8 cellular contexts compared by ENCODE assay signal in the genomic region with DNA sequence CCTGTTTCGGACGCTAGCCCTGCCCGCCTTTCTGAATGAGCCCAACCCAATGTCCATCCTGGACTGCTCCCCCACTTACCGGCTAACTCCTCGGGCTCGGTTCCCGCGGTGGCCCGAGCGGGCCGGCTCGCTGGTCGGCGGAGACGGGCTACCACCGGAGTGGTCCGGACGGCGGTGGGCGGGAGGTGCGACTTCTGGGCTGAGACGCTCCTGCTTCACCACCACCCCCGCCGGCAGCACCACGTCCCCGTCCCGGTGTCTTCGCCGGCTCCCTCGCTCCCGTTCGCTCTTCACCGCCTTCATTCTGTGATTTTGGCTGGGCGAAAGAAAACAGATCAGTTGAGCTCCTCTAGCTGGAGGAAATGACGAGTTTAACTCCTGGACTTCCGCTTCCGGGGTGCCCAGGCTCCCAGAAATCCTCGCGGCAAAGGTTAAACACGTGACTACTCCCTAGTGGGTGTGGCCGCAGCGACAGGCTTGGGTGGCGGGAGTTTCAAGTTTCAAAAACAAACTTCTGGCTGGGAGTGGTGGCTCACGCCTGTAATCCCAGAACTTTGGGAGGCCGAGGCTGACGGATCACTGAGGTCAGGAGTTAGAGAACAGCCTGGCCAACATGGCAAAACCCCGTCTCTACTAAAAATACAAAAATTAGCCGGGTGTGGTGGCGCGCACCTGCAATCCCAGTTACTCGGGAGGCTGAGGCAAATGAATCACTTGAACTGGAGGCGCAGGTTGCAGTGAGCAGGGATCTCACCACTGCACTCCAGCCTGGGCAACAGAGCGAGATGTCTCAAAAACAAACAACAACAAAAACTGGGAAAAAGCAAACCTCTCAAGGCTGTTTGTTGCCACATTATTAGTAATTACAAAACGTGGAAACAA. TPM values are rescaled to one million over a fixed set of nuclear protein-coding genes. Genes with fewer than 3 reads are reported as not detected.
DNase-seq lines count a peak whose midpoint lies in the region; ATAC-seq, FAIRE-seq and TF ChIP-seq lines count a peak whose summit lies in the region.

A gene with protein sequence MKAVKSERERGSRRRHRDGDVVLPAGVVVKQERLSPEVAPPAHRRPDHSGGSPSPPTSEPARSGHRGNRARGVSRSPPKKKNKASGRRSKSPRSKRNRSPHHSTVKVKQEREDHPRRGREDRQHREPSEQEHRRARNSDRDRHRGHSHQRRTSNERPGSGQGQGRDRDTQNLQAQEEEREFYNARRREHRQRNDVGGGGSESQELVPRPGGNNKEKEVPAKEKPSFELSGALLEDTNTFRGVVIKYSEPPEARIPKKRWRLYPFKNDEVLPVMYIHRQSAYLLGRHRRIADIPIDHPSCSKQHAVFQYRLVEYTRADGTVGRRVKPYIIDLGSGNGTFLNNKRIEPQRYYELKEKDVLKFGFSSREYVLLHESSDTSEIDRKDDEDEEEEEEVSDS (minus strand): TSS at position 367 of the 882 bp plus-strand sequence. CDS start 64 bp downstream, at position 303.

- peaks cover 27% of the 10 kb centered on the region for H4K20me1 ChIP-seq in smooth muscle cell (ENCODE audit: low read depth)

- FAIRE-seq in bronchial epithelial cell (lab: Jason Lieb, UNC) = no peak

- peak within 1 kb of the TSS; percentile 98 for H3K4me2 ChIP-seq in smooth muscle cell

- H3K27ac ChIP-seq in smooth muscle cell (ENCODE audit: low read depth) = peak within 1 kb of the TSS; percentile 88

- H3K36me3 Mint-ChIP-seq in WTC11 = peaks cover 23% of the 10 kb centered on the region
- peaks cover under 1 to 6% (median 3%) of the 10 kb centered on the region in 3 donors for H3K36me3 Mint-ChIP-seq in immature natural killer cell

- WGBS in smooth muscle cell (ENCODE audit: low lambda C conversion rate) = 15% methylated on average over 54 of the region's 54 CpGs

- peaks cover 3% of the 10 kb centered on the region for H3K36me3 ChIP-seq in bronchial epithelial cell (ENCODE audit: control insufficient read depth, insufficient read depth, low read length)
- H3K36me3 ChIP-seq in smooth muscle cell (ENCODE audit: low read depth) = no peaks in the 10 kb centered on the region

- DNase-seq in 8988T = peak; percentile 77
- DNase-seq in NCI-H345 (lab: John Stamatoyannopoulos, UW) = peak; percentile 93
- DNase-seq in WTC11 (ENCODE audit: low spot score) = peak; percentile 86
- DNase-seq in bronchial epithelial cell (ENCODE audit: low read depth) = peak; percentile 86
- peak; percentile 87 to 91 (median 89) for DNase-seq in immature natural killer cell
- peak; percentile 45 for DNase-seq in smooth muscle cell (lab: John Stamatoyannopoulos, UW; ENCODE audit: unreplicated experiment)

- H3K79me2 ChIP-seq in smooth muscle cell (ENCODE audit: low read depth) = peaks cover 40% of the 10 kb centered on the region

- H3K4me3 ChIP-seq in bronchial epithelial cell (ENCODE audit: low read depth, low read length) (peak within 1 kb of the TSS; percentile 100), smooth muscle cell (peak within 1 kb of the TSS; percentile 93)

- peak within 1 kb of the TSS; percentile 98 for H3K27ac Mint-ChIP-seq in WTC11
- peak within 1 kb of the TSS; percentile 94 to 100 (median 98) for H3K27ac Mint-ChIP-seq in immature natural killer cell

- no peaks in the 10 kb centered on the region; the same call in 1 of the 2 replicates for H3K27me3 Mint-ChIP-seq in WTC11 (ENCODE audit: low read depth)
- H3K27me3 Mint-ChIP-seq in immature natural killer cell (ENCODE audit: low read depth in 3 of 3) = peaks cover 5 to 9% (median 8%) of the 10 kb centered on the region in 3 donors

- H3F3A ChIP-seq in smooth muscle cell (ENCODE audit: low read depth) = no peaks in the 10 kb centered on the region

- peaks cover 14% of the 10 kb centered on the region for H3K4me1 ChIP-seq in smooth muscle cell (ENCODE audit: low read depth)

- peak within 1 kb of the TSS; percentile 97 for H3K9ac ChIP-seq in smooth muscle cell (ENCODE audit: low read depth)

- TF ChIP-seq CTCF in WTC11 (IDR thresholded peaks at IDR 0.05) = no peak
- no peak for TF ChIP-seq CTCF in bronchial epithelial cell (IDR thresholded peaks at IDR 0.05; ENCODE audit: insufficient read depth, low read length, severe bottlenecking)
- TF ChIP-seq CTCF in smooth muscle cell (IDR thresholded peaks at IDR 0.05; ENCODE audit: borderline replicate concordance, insufficient read depth, poor library complexity, severe bottlenecking) = no peak

- POLR2A ChIA-PET in WTC11 (lab: Charles Lee) = interaction anchor here (0.7 to 1.1 kb wide), 2 partner anchors 40 kb away, joined by 3 to 5 read pairs; a partner anchor contains a TSS

- CTCF ChIA-PET in WTC11 (lab: Charles Lee) = interaction anchor here (1.0 to 1.4 kb wide), 3 partner anchors 39 to 67 kb away, joined by 4 to 10 read pairs (median 5); a partner anchor contains a TSS

- peak within 1 kb of the TSS; percentile 47 for H2AFZ ChIP-seq in smooth muscle cell (ENCODE audit: low read depth)

- peaks cover 27% of the 10 kb centered on the region for H3K4me1 Mint-ChIP-seq in WTC11
- H3K4me1 Mint-ChIP-seq in immature natural killer cell = peaks cover 34 to 45% of the 10 kb centered on the region in 2 donors

- ATAC-seq in GM18867 (IDR thresholded peaks at IDR 0.05; ENCODE audit: unreplicated experiment) (peak; percentile 77), HG03175 (IDR thresholded peaks at IDR 0.05; ENCODE audit: unreplicated experiment) (peak; percentile 83), WTC11 (peak; percentile 49)

- peaks cover 9% of the 10 kb centered on the region; the same call in 1 of the 2 replicates for H3K9me3 Mint-ChIP-seq in WTC11
- no peaks in the 10 kb centered on the region for H3K9me3 Mint-ChIP-seq in immature natural killer cell

- peak within 1 kb of the TSS; percentile 98 for H3K4me3 Mint-ChIP-seq in WTC11
- H3K4me3 Mint-ChIP-seq in immature natural killer cell = peak within 1 kb of the TSS; percentile 97 to 100 (median 99)

- H3K9me3 ChIP-seq in smooth muscle cell (replicated peaks; ENCODE audit: low read depth) = no peaks in the 10 kb centered on the region

- H3K27me3 ChIP-seq in bronchial epithelial cell (ENCODE audit: control insufficient read depth, insufficient read depth, low read length) (no peaks in the 10 kb centered on the region), smooth muscle cell (ENCODE audit: low read depth) (no peaks in the 10 kb centered on the region)

TF ChIP-seq in WTC11, 78 proteins besides CTCF, POLR2A, EP300 and RAD21 (continues in another document):
- 0 out of 2 replicates have a peak, but pooled peaks have one; percentile 37 for TF ChIP-seq KAT7 (CRISPR knock-in tag; IDR thresholded peaks at IDR 0.05; ENCODE audit: borderline replicate concordance)
- peak; percentile 80 for TF ChIP-seq MYBL2 (CRISPR knock-in tag; IDR thresholded peaks at IDR 0.05)
- TF ChIP-seq NR2C2 (CRISPR knock-in tag; IDR thresholded peaks at IDR 0.05) = peak; percentile 89
- TF ChIP-seq, protein P1, sequence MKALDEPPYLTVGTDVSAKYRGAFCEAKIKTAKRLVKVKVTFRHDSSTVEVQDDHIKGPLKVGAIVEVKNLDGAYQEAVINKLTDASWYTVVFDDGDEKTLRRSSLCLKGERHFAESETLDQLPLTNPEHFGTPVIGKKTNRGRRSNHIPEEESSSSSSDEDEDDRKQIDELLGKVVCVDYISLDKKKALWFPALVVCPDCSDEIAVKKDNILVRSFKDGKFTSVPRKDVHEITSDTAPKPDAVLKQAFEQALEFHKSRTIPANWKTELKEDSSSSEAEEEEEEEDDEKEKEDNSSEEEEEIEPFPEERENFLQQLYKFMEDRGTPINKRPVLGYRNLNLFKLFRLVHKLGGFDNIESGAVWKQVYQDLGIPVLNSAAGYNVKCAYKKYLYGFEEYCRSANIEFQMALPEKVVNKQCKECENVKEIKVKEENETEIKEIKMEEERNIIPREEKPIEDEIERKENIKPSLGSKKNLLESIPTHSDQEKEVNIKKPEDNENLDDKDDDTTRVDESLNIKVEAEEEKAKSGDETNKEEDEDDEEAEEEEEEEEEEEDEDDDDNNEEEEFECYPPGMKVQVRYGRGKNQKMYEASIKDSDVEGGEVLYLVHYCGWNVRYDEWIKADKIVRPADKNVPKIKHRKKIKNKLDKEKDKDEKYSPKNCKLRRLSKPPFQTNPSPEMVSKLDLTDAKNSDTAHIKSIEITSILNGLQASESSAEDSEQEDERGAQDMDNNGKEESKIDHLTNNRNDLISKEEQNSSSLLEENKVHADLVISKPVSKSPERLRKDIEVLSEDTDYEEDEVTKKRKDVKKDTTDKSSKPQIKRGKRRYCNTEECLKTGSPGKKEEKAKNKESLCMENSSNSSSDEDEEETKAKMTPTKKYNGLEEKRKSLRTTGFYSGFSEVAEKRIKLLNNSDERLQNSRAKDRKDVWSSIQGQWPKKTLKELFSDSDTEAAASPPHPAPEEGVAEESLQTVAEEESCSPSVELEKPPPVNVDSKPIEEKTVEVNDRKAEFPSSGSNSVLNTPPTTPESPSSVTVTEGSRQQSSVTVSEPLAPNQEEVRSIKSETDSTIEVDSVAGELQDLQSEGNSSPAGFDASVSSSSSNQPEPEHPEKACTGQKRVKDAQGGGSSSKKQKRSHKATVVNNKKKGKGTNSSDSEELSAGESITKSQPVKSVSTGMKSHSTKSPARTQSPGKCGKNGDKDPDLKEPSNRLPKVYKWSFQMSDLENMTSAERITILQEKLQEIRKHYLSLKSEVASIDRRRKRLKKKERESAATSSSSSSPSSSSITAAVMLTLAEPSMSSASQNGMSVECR (CRISPR knock-in tag; IDR thresholded peaks at IDR 0.05; ENCODE audit: borderline replicate concordance) = peak; percentile 89; the same call in 1 of the 2 replicates
- TF ChIP-seq, protein P2, sequence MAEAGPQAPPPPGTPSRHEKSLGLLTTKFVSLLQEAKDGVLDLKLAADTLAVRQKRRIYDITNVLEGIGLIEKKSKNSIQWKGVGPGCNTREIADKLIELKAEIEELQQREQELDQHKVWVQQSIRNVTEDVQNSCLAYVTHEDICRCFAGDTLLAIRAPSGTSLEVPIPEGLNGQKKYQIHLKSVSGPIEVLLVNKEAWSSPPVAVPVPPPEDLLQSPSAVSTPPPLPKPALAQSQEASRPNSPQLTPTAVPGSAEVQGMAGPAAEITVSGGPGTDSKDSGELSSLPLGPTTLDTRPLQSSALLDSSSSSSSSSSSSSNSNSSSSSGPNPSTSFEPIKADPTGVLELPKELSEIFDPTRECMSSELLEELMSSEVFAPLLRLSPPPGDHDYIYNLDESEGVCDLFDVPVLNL (CRISPR knock-in tag; IDR thresholded peaks at IDR 0.05; ENCODE audit: borderline replicate concordance, low read depth) = peak; percentile 93
- TF ChIP-seq, protein P3, sequence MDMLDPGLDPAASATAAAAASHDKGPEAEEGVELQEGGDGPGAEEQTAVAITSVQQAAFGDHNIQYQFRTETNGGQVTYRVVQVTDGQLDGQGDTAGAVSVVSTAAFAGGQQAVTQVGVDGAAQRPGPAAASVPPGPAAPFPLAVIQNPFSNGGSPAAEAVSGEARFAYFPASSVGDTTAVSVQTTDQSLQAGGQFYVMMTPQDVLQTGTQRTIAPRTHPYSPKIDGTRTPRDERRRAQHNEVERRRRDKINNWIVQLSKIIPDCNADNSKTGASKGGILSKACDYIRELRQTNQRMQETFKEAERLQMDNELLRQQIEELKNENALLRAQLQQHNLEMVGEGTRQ (CRISPR knock-in tag; IDR thresholded peaks at IDR 0.05) = peak; percentile 94

RNA-seq across cellular contexts. Expression of the gene that starts here (rescaled TPM):
- total RNA-seq in WTC11 (2021) = 18.3 to 19.7 TPM (median 19.1 TPM) in 3 replicates
- 11.3 and 16.9 TPM in 2 replicates for total RNA-seq in bronchial epithelial cell
- 10 to 100 TPM in 1 of 3 donors, 1 to 10 TPM in 2; 2.1 to 10.8 (median 3.2) TPM for polyA plus RNA-seq in immature natural killer cell
- 20.0 and 37.1 TPM in 2 replicates for total RNA-seq in smooth muscle cell
- polyA plus RNA-seq in smooth muscle cell = 7.4 and 7.9 TPM in 2 replicates

Comparison
In these comparisons a context has a peak if more than half of its experiments do, and no peak if none do; other contexts are left out.
1. Peak in every context shown above with its lines: DNase-seq, ATAC-seq, H3K4me3 ChIP-seq and H3K27ac ChIP-seq.